ENCODE assay signal across 24 cellular contexts in genomic region chr2:78908973-78909372, GRCh38.
"Had no signal": no experiment of that assay in that cellular context is flagged by ENCODE, and none has a peak within 500 bp of the region (broad histone marks: within the 10 kb centered on the region; RNA-seq: fewer than 3 reads in every experiment).

No MANE protein-coding gene starts in this region.

- H3K36me3 ChIP-seq: breast epithelium, colonic mucosa, esophagus squamous epithelium, gastroesophageal sphincter, lower lobe of right lung, sigmoid colon, thoracic aorta, upper lobe of right lung had no signal

- ATAC-seq: gastroesophageal sphincter; left lobe of liver; lower lobe of right lung; naive thymus-derived CD4-positive, alpha-beta T cell; T-helper 17 cell; upper lobe of right lung had no signal

- DNase-seq: activated CD4-positive, alpha-beta memory T cell treated with anti-CD3 and anti-CD28 coated beads for 36 hours; activated CD4-positive, alpha-beta T cell treated with anti-CD3 and anti-CD28 coated beads for 4 hours; activated CD4-positive, CD25-positive, alpha-beta regulatory T cell; activated naive CD4-positive, alpha-beta T cell treated with Interleukin-2 at 50 U/mL for 16 hours; activated naive CD8-positive, alpha-beta T cell treated with anti-CD3 and anti-CD28 coated beads for 36 hours; activated T-cell treated with anti-CD3 and anti-CD28 coated beads, Interleukin-2, amount 50 U/mL, for 48 hours; colonic mucosa; dorsolateral prefrontal cortex; esophagus squamous epithelium; head of caudate nucleus; lower lobe of right lung; naive thymus-derived CD4-positive, alpha-beta T cell; posterior cingulate gyrus; sigmoid colon; stimulated activated CD4-positive, alpha-beta T cell treated with anti-CD3 and anti-CD28 coated beads, Interleukin-2, amount 100 ng/mL, for 48 hours; stimulated activated naive CD4-positive, alpha-beta T cell treated with Interleukin-2 at 50 U/mL for 16 hours; T-helper 17 cell; upper lobe of right lung had no signal

- FAIRE-seq: astrocyte had no signal

- H3K4me1 ChIP-seq: breast epithelium, colonic mucosa, esophagus squamous epithelium, gastroesophageal sphincter, lower lobe of right lung, sigmoid colon, upper lobe of right lung had no signal

- H3K4me3 ChIP-seq: breast epithelium, colonic mucosa, dorsolateral prefrontal cortex, esophagus squamous epithelium, gastroesophageal sphincter, lower lobe of right lung, sigmoid colon, thoracic aorta, upper lobe of right lung had no signal

- H3K27ac ChIP-seq: breast epithelium, colonic mucosa, dorsolateral prefrontal cortex, esophagus squamous epithelium, gastroesophageal sphincter, lower lobe of right lung, sigmoid colon, thoracic aorta, upper lobe of right lung had no signal

- H3K9me3 Mint-ChIP-seq: activated naive CD8-positive, alpha-beta T cell treated with anti-CD3 and anti-CD28 coated beads for 36 hours had no signal

- H3K27ac Mint-ChIP-seq: activated CD4-positive, alpha-beta memory T cell treated with anti-CD3 and anti-CD28 coated beads for 36 hours; activated naive CD8-positive, alpha-beta T cell treated with anti-CD3 and anti-CD28 coated beads for 36 hours; naive thymus-derived CD4-positive, alpha-beta T cell; T-helper 17 cell had no signal

- H3K9me3 ChIP-seq: breast epithelium, colonic mucosa, esophagus squamous epithelium, gastroesophageal sphincter, lower lobe of right lung, sigmoid colon, thoracic aorta, upper lobe of right lung had no signal

- H3K4me1 Mint-ChIP-seq: activated naive CD8-positive, alpha-beta T cell treated with anti-CD3 and anti-CD28 coated beads for 36 hours; naive thymus-derived CD4-positive, alpha-beta T cell; neural crest cell; T-helper 17 cell had no signal

- H3K4me3 Mint-ChIP-seq: activated CD4-positive, alpha-beta memory T cell treated with anti-CD3 and anti-CD28 coated beads for 36 hours; activated naive CD8-positive, alpha-beta T cell treated with anti-CD3 and anti-CD28 coated beads for 36 hours; naive thymus-derived CD4-positive, alpha-beta T cell; neural crest cell; T-helper 17 cell had no signal

- H3K27me3 ChIP-seq: breast epithelium, colonic mucosa, dorsolateral prefrontal cortex, esophagus squamous epithelium, gastroesophageal sphincter, sigmoid colon, upper lobe of right lung had no signal

- H3K36me3 Mint-ChIP-seq: activated CD4-positive, alpha-beta memory T cell treated with anti-CD3 and anti-CD28 coated beads for 36 hours; activated naive CD8-positive, alpha-beta T cell treated with anti-CD3 and anti-CD28 coated beads for 36 hours; naive thymus-derived CD4-positive, alpha-beta T cell had no signal

- H3K27me3 Mint-ChIP-seq: activated CD4-positive, alpha-beta memory T cell treated with anti-CD3 and anti-CD28 coated beads for 36 hours; activated naive CD8-positive, alpha-beta T cell treated with anti-CD3 and anti-CD28 coated beads for 36 hours; naive thymus-derived CD4-positive, alpha-beta T cell; T-helper 17 cell had no signal
